ENCODE assay signal across 8 cellular contexts in the genomic region with DNA sequence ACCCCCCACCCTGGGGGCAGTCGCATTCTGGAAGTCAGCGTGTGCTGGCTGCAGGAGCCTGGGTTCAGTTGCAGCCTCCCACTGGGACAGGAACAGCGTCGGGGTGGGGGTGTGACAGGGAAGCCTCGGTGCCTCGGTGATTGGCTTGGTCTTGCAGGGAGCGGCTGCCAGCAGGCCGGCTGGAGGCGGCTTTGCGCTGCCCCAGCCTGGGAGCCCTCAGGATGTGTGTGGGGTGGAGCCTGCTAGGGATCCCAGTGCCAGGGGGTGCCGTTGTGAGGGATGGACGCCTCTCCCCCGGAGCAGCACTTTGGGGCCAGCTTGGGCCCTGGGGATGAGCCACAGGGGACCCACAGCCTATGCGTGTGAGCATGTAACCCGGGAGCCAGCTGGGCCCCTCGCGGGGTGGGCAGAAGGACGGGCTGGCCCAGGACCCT.
DNase-seq lines count a peak whose midpoint lies in the region; FAIRE-seq and TF ChIP-seq lines count a peak whose summit lies in the region.

No MANE protein-coding gene starts in this region.

- peak; percentile 81 for DNase-seq in AG10803 (ENCODE audit: low read depth)
- DNase-seq in M059J (ENCODE audit: low read depth), result peak; percentile 89
- DNase-seq in bronchial epithelial cell (ENCODE audit: low read depth), result peak; percentile 67
- peak; percentile 84 for DNase-seq in islet precursor cell
- DNase-seq in DMS53 treated with DMSO at 0.1 percent for 48 hours (lab: John Stamatoyannopoulos, UW; ENCODE audit: unreplicated experiment), result no peak
- DNase-seq in NCI-H2081 treated with DMSO at 0.1 percent for 48 hours (lab: John Stamatoyannopoulos, UW), result no peak
- no peak for DNase-seq in DMS53 (lab: John Stamatoyannopoulos, UW)

- H3K27ac ChIP-seq in skeletal muscle tissue (ENCODE audit: low read depth, low read length), result peak overlapping the region; percentile 84

- H3K36me3 ChIP-seq in bronchial epithelial cell (ENCODE audit: control insufficient read depth, insufficient read depth, low read length), result peaks cover 10% of the 10 kb centered on the region
- peaks cover 0 to 2% (median 0%) of the 10 kb centered on the region in 3 donors for H3K36me3 ChIP-seq in skeletal muscle tissue (ENCODE audit: control insufficient read depth in 3 of 3, insufficient read depth in 3 of 3, low read length in 3 of 3)

- peak overlapping the region; percentile 34 to 86 (median 68) for H3K9ac ChIP-seq in skeletal muscle tissue (ENCODE audit: low read depth in 1 of 3, low read length in 3 of 3)

- TF ChIP-seq CTCF in AG10803 (conservative IDR thresholded peaks at IDR 0.05; ENCODE audit: low read length) (no peak; the same call in 1 of the 2 replicates), bronchial epithelial cell (IDR thresholded peaks at IDR 0.05; ENCODE audit: insufficient read depth, low read length, severe bottlenecking) (peak; percentile 3)

- H3K9me3 ChIP-seq in skeletal muscle tissue (ENCODE audit: control insufficient read depth in 3 of 3, low read length in 3 of 3), result no peaks in the 10 kb centered on the region

- peaks cover 57 to 73% (median 63%) of the 10 kb centered on the region in 3 donors for H3K4me1 ChIP-seq in skeletal muscle tissue (ENCODE audit: control insufficient read depth in 3 of 3, insufficient read depth in 3 of 3, low read length in 3 of 3)

- FAIRE-seq in bronchial epithelial cell (lab: Jason Lieb, UNC), result no peak

- H3K27me3 ChIP-seq in bronchial epithelial cell (ENCODE audit: control insufficient read depth, insufficient read depth, low read length) (no peaks in the 10 kb centered on the region), skeletal muscle tissue (ENCODE audit: control insufficient read depth in 3 of 3, insufficient read depth in 3 of 3, low read length in 3 of 3) (no peaks in the 10 kb centered on the region)

- H3K4me3 ChIP-seq in AG10803 (ENCODE audit: low read length) (peak overlapping the region; percentile 88), bronchial epithelial cell (ENCODE audit: low read depth, low read length) (peak overlapping the region; percentile 74), skeletal muscle tissue (ENCODE audit: low read length in 3 of 3) (peak overlapping the region; percentile 68 to 71 (median 69))

Comparison
In these comparisons a context has a peak if more than half of its experiments do, and no peak if none do; other contexts are left out.
1. DNase-seq: peak in AG10803 (single experiment), M059J (single experiment), bronchial epithelial cell (single experiment) and islet precursor cell (single experiment); none in DMS53 treated with DMSO at 0.1 percent for 48 hours (single experiment), NCI-H2081 treated with DMSO at 0.1 percent for 48 hours (single experiment) and DMS53 (single experiment).
2. Peak in every context shown above with its lines, with median percentiles within 50 percentile points of each other: H3K4me3 ChIP-seq.